Comparison of ENCODE assay signal across 15 cellular contexts in the genomic region with DNA sequence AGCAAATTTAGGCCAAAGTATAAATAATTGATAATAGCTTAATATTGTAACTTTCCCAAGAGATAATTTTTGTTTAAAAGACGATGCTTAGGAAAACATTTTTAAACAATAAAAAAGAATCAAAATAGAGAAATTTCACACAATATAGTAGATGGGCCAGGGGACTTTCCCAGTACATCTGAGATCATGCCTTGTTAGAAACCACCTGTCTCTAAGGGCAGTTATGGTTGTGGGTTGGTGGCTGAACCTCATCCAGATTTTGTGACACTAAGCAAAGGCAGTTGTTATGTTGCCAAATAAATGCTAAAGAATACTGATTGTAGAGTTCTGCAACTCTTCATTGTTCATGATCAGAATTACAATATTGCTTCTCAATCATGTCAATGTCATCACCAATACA.
DNase-seq lines count a peak whose midpoint lies in the region; ATAC-seq and TF ChIP-seq lines count a peak whose summit lies in the region.
"Had no signal": no experiment of that assay in that cellular context is flagged by ENCODE, and none has a peak within 500 bp of the region (broad histone marks: within the 10 kb centered on the region; RNA-seq: fewer than 3 reads in every experiment).

No MANE protein-coding gene starts in this region.

- H2AFZ ChIP-seq in mammary epithelial cell (ENCODE audit: low read depth, low read length), result no peak overlapping the region

- WGBS in mammary epithelial cell (ENCODE audit: low coverage, missing lambda C conversion rate), result 79% methylated on average over 1 of the region's 1 CpG
- 80 to 83% methylated on average over 1 of the region's 1 CpG for WGBS in heart right ventricle, 2 donors

- H3K4me3 ChIP-seq in mammary epithelial cell (replicated peaks in 1 of 3; ENCODE audit: insufficient read depth in 1 of 3, low read depth in 2 of 3, low read length in 3 of 3) (no peak overlapping the region), heart right ventricle (no peak overlapping the region)

- H3K9me3 ChIP-seq in mammary epithelial cell (replicated peaks; ENCODE audit: insufficient read depth, low read length), result no peaks in the 10 kb centered on the region
- H3K9me3 ChIP-seq in heart right ventricle, result no peaks in the 10 kb centered on the region

- H4K20me1 ChIP-seq in mammary epithelial cell (ENCODE audit: insufficient read depth, low read length), result no peaks in the 10 kb centered on the region

- H3K36me3 ChIP-seq in mammary epithelial cell (ENCODE audit: insufficient read depth, low read length), result no peaks in the 10 kb centered on the region
- no peaks in the 10 kb centered on the region for H3K36me3 ChIP-seq in heart right ventricle

- dilution Hi-C loops in mammary epithelial cell (cut with HindIII; ENCODE audit: low sequenced_read_pairs), result no loop called here

- BruUV-seq in mammary epithelial cell (replicated peaks; lab: Mats Ljungman, UMichigan), result no TSS peak

- POLR2A ChIA-PET in GM10248 (lab: Yijun Ruan, JAX), result no interaction called here

- H3K4me2 ChIP-seq in mammary epithelial cell (ENCODE audit: insufficient read depth, low read depth, low read length), result no peak overlapping the region

- no peak for TF ChIP-seq CTCF in GM10248 (IDR thresholded peaks at IDR 0.05; ENCODE audit: control extremely low read depth, extremely low read depth, low read depth, missing control alignments)
- TF ChIP-seq CTCF in mammary epithelial cell (conservative IDR thresholded peaks at IDR 0.05 in 1 of 2, IDR thresholded peaks at IDR 0.05 in 1 of 2; ENCODE audit: extremely low read depth in 1 of 2, insufficient read depth in 1 of 2, low read depth in 1 of 2, low read length in 2 of 2), result no peak
- no peak for TF ChIP-seq CTCF in heart right ventricle (IDR thresholded peaks at IDR 0.05)

- no peaks in the 10 kb centered on the region for H3K79me2 ChIP-seq in mammary epithelial cell (ENCODE audit: insufficient read depth, low read length)

- intact Hi-C loops in mammary epithelial cell (cut with micrococcal nuclease) (no loop called here), heart right ventricle (cut with DNase I) (no loop called here)

- peaks cover 4% of the 10 kb centered on the region for H3K4me1 ChIP-seq in mammary epithelial cell (ENCODE audit: insufficient read depth, low read length)
- no peaks in the 10 kb centered on the region for H3K4me1 ChIP-seq in heart right ventricle

- in situ Hi-C loops in mammary epithelial cell (cut with MboI; ENCODE audit: low sequenced_read_pairs in 2 of 2), result no loop called here

- CTCF ChIA-PET in GM10248 (lab: Yijun Ruan, JAX), result interaction anchor here (1.2 to 1.3 kb wide), 3 partner anchors 13 to 68 kb away, joined by 3 to 4 read pairs (median 3); no protein-coding TSS in a partner anchor
- CTCF ChIA-PET in mammary epithelial cell (lab: Charles Lee; ENCODE audit: low non-redundant PET), result no interaction called here

- peak; percentile 91 for ATAC-seq in GM19023 (IDR thresholded peaks at IDR 0.05; ENCODE audit: unreplicated experiment)
- peak; percentile 85 for ATAC-seq in HG02678 (IDR thresholded peaks at IDR 0.05; ENCODE audit: unreplicated experiment)
- ATAC-seq in HG03460 (IDR thresholded peaks at IDR 0.05; ENCODE audit: unreplicated experiment), result peak; percentile 82
- ATAC-seq in heart right ventricle, result no peak
- ATAC-seq: activated T-helper 17 cell treated with anti-CD3 and anti-CD28 coated beads, Interleukin-2, amount 50 U/mL, for 72 hours; CD8-positive, alpha-beta T cell had no signal

- peak; percentile 13 for DNase-seq in GM10248 (ENCODE audit: extremely low spot score)
- no peak for DNase-seq in HuH-7.5 (ENCODE audit: low spot score)
- no peak for DNase-seq in DMS 273 treated with DMSO at 0.1 percent for 48 hours (lab: John Stamatoyannopoulos, UW)
- no peak for DNase-seq in mammary epithelial cell
- no peak for DNase-seq in heart right ventricle
- DNase-seq: CD8-positive, alpha-beta T cell; H9; NCI-H2107; NK-92 treated with Interleukin-12 subunit alpha and Interleukin-12 subunit beta, amount 100 ng/mL, for 24 hours; SHP77; T1000 had no signal

- no peak overlapping the region for H3K9ac ChIP-seq in mammary epithelial cell (ENCODE audit: insufficient read depth, low read length)

- H3K27me3 ChIP-seq in mammary epithelial cell (ENCODE audit: insufficient read depth, low read length), result no peaks in the 10 kb centered on the region
- H3K27me3 ChIP-seq in heart right ventricle, result no peaks in the 10 kb centered on the region

- no peak overlapping the region for H3K27ac ChIP-seq in mammary epithelial cell (ENCODE audit: insufficient read depth, low read depth, low read length)
- no peak overlapping the region for H3K27ac ChIP-seq in heart right ventricle

Comparison
In these comparisons a context has a peak if more than half of its experiments do, and no peak if none do; other contexts are left out.
1. ATAC-seq: peak in GM19023 (single experiment), HG02678 (single experiment) and HG03460 (single experiment); none in heart right ventricle (0 of 8).